In the genomic region with DNA sequence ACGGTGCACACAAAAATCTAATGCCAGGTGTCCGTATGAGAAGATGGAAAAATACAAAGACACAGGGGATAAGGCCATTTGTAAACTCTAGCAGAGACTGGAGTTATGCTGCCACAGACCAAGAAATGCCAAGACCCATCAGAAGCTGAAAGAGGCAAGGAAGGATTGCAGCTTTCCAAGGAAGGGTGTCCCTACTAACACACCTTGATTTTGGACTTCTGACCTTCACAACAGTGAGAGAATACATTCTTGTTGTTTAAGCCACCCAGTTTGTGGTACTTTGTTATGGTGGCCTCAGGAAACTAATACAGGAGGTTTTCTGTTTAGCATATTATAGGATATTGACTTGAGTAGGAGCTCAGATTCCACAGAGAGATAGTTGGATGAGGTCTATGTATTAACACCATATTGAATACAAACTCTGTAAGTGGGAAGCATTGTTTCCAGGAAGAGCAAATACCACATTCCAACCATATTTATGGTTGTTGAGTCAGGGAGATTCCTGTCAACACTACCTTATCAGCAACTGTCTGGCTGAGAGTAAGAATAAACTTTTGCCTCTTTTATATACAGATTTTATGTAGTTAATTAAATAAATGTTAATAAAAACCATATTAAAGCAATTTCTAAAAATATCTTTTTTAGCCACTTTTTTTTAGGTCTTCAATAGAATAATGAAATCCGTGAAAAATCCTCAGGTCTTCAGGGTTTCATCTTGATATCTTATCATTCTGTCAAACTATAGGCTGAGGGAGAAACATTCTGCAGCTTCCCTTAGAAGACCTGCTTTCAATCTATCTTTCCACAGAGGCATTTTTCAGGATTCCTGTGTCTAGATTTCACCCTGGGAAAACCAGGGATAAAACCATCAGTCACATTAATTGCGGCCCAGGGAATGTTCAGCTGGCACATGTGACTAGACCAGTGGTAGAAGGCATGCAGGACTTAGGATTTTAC, we compare ENCODE assay signal across 13 cellular contexts. TPM values are rescaled to one million over a fixed set of nuclear protein-coding genes. Genes with fewer than 3 reads are reported as not detected.
DNase-seq lines count a peak whose midpoint lies in the region; TF ChIP-seq lines count a peak whose summit lies in the region.
"Had no signal": no experiment of that assay in that cellular context is flagged by ENCODE, and none has a peak within 500 bp of the region (broad histone marks: within the 10 kb centered on the region; RNA-seq: fewer than 3 reads in every experiment).

No MANE protein-coding gene starts in this region.

- POLR2A ChIA-PET in MCF 10A (lab: Yijun Ruan, JAX): no interaction called here

- CTCF ChIA-PET in mammary epithelial cell (lab: Charles Lee; ENCODE audit: low non-redundant PET): no interaction called here
- CTCF ChIA-PET in MCF 10A (lab: Yijun Ruan, JAX): interaction anchor here (0.8 to 1.6 kb wide), 4 partner anchors 14 to 871 kb away, joined by 3 to 4 read pairs (median 3); no protein-coding TSS in a partner anchor

- H3K27ac ChIP-seq in mammary epithelial cell (ENCODE audit: insufficient read depth, low read depth, low read length): no peak overlapping the region
- H3K27ac ChIP-seq: parathyroid adenoma had no signal

- dilution Hi-C loops in mammary epithelial cell (cut with HindIII; ENCODE audit: low sequenced_read_pairs): no loop called here

- H3K36me3 ChIP-seq in mammary epithelial cell (ENCODE audit: insufficient read depth, low read length): no peaks in the 10 kb centered on the region

- H3K27me3 Mint-ChIP-seq in MCF 10A (ENCODE audit: insufficient read depth, unreplicated experiment) (no peaks in the 10 kb centered on the region), type B pancreatic cell (no peaks in the 10 kb centered on the region)

- H2AFZ ChIP-seq in mammary epithelial cell (ENCODE audit: low read depth, low read length): peak overlapping the region; percentile 39
- H2AFZ ChIP-seq: parathyroid adenoma had no signal

- no peaks in the 10 kb centered on the region for H3K9me3 ChIP-seq in mammary epithelial cell (replicated peaks; ENCODE audit: insufficient read depth, low read length)
- H3K9me3 ChIP-seq: body of pancreas had no signal

- H3K4me3 Mint-ChIP-seq in MCF 10A (ENCODE audit: unreplicated experiment) (no peak overlapping the region), type B pancreatic cell (no peak overlapping the region)

- H3K9me3 Mint-ChIP-seq in MCF 10A (ENCODE audit: unreplicated experiment) (peaks cover 13% of the 10 kb centered on the region), type B pancreatic cell (no peaks in the 10 kb centered on the region)

- no peaks in the 10 kb centered on the region for H3K27me3 ChIP-seq in mammary epithelial cell (ENCODE audit: insufficient read depth, low read length)
- H3K27me3 ChIP-seq: body of pancreas had no signal

- no peaks in the 10 kb centered on the region for H3K79me2 ChIP-seq in mammary epithelial cell (ENCODE audit: insufficient read depth, low read length)
- H3K79me2 ChIP-seq: parathyroid adenoma had no signal

- H3K4me1 Mint-ChIP-seq in MCF 10A (ENCODE audit: insufficient read depth, unreplicated experiment) (no peaks in the 10 kb centered on the region), type B pancreatic cell (ENCODE audit: unreplicated experiment) (peaks cover 11% of the 10 kb centered on the region)

- H3K4me3 ChIP-seq in mammary epithelial cell (replicated peaks in 1 of 3; ENCODE audit: insufficient read depth in 1 of 3, low read depth in 2 of 3, low read length in 3 of 3): no peak overlapping the region
- H3K4me3 ChIP-seq: body of pancreas had no signal

- no peak overlapping the region for H3K9ac ChIP-seq in mammary epithelial cell (ENCODE audit: insufficient read depth, low read length)
- H3K9ac ChIP-seq: parathyroid adenoma had no signal

- peaks cover 11% of the 10 kb centered on the region for H3K4me1 ChIP-seq in mammary epithelial cell (ENCODE audit: insufficient read depth, low read length)
- H3K4me1 ChIP-seq: body of pancreas, parathyroid adenoma had no signal

- H3K4me2 ChIP-seq in mammary epithelial cell (ENCODE audit: insufficient read depth, low read depth, low read length): no peak overlapping the region

- in situ Hi-C loops in mammary epithelial cell (cut with MboI; ENCODE audit: low sequenced_read_pairs in 2 of 2): loop anchor here in 1 of 2 donors (25.0 kb wide), 2 partner anchors 158 to 433 kb away; no protein-coding TSS in a partner anchor

- H3K27ac Mint-ChIP-seq in MCF 10A (ENCODE audit: low read depth, unreplicated experiment): no peak overlapping the region
- peak overlapping the region; percentile 31 for H3K27ac Mint-ChIP-seq in type B pancreatic cell

- 85% methylated on average over 4 of the region's 4 CpGs for WGBS in mammary epithelial cell (ENCODE audit: low coverage, missing lambda C conversion rate)

- BruUV-seq in mammary epithelial cell (replicated peaks; lab: Mats Ljungman, UMichigan) (no TSS peak), MCF 10A (replicated peaks; lab: Mats Ljungman, UMichigan) (no TSS peak)

- TF ChIP-seq CTCF in mammary epithelial cell (conservative IDR thresholded peaks at IDR 0.05 in 1 of 2, IDR thresholded peaks at IDR 0.05 in 1 of 2; ENCODE audit: extremely low read depth in 1 of 2, insufficient read depth in 1 of 2, low read depth in 1 of 2, low read length in 2 of 2) (no peak), MCF 10A (IDR thresholded peaks at IDR 0.05; ENCODE audit: unreplicated experiment) (no peak), type B pancreatic cell (conservative IDR thresholded peaks at IDR 0.05) (no peak)

- no peaks in the 10 kb centered on the region for H4K20me1 ChIP-seq in mammary epithelial cell (ENCODE audit: insufficient read depth, low read length)

- DNase-seq in mammary epithelial cell (peak; percentile 28), MCF 10A (ENCODE audit: unreplicated experiment) (no peak), SW480 (ENCODE audit: low spot score) (peak; percentile 4), foreskin melanocyte (peak; percentile 54), type B pancreatic cell (ENCODE audit: extremely low spot score, unreplicated experiment) (no peak), T-helper 2 cell (no peak), NCI-H2196 (lab: John Stamatoyannopoulos, UW; ENCODE audit: unreplicated experiment) (no peak)
- no peak for DNase-seq in activated effector memory CD4-positive, alpha-beta T cell treated with Interleukin-2 at 50 U/mL for 16 hours
- DNase-seq: 8988T; activated T-cell treated with anti-CD3 and anti-CD28 coated beads, Interleukin-2, amount 50 U/mL, for 1 hour; body of pancreas; DMS79 had no signal

- intact Hi-C loops in mammary epithelial cell (cut with micrococcal nuclease): no loop called here
- intact Hi-C loops in MCF 10A (cut with micrococcal nuclease): no loop called here

- H3K36me3 Mint-ChIP-seq in MCF 10A (ENCODE audit: insufficient read depth, unreplicated experiment): no peaks in the 10 kb centered on the region
- H3K36me3 Mint-ChIP-seq in type B pancreatic cell: no peaks in the 10 kb centered on the region

RNA-seq across cellular contexts. Expression of gene HNMT, which starts 35.4 kb away (rescaled TPM):
- total RNA-seq in mammary epithelial cell (1 to 10 TPM; 2.7 to 7.3 TPM), MCF 10A (2022) (0.28 TPM in 1 of 2 replicates, not detected in the other), type B pancreatic cell (ENCODE audit: low replicate concordance) (11.6 and 12.1 TPM in 2 replicates)
- 4.5 TPM for polyA plus RNA-seq in mammary epithelial cell
- polyA minus RNA-seq in mammary epithelial cell: 13.3 TPM

Comparison
In these comparisons a context has a peak if more than half of its experiments do, and no peak if none do; other contexts are left out.
1. DNase-seq: peak in mammary epithelial cell (single experiment), SW480 (single experiment) and foreskin melanocyte (single experiment); none in MCF 10A (single experiment), type B pancreatic cell (single experiment), T-helper 2 cell (0 of 5), NCI-H2196 (single experiment) and activated effector memory CD4-positive, alpha-beta T cell treated with Interleukin-2 at 50 U/mL for 16 hours (single experiment).